ENCODE assay signal across 12 cellular contexts in genomic region chr2:158578703-158579330, GRCh38.
DNase-seq lines count a peak whose midpoint lies in the region; ATAC-seq lines count a peak whose summit lies in the region.
"Had no signal": no experiment of that assay in that cellular context is flagged by ENCODE, and none has a peak within 500 bp of the region (broad histone marks: within the 10 kb centered on the region; RNA-seq: fewer than 3 reads in every experiment).

No MANE protein-coding gene starts in this region.

- ATAC-seq in GM18861 (IDR thresholded peaks at IDR 0.05; ENCODE audit: unreplicated experiment) (peak; percentile 87), GM21390 (IDR thresholded peaks at IDR 0.05; ENCODE audit: unreplicated experiment) (peak; percentile 94), HG02973 (IDR thresholded peaks at IDR 0.05; ENCODE audit: unreplicated experiment) (peak; percentile 92), HG03565 (IDR thresholded peaks at IDR 0.05; ENCODE audit: unreplicated experiment) (peak; percentile 83)
- ATAC-seq: lower lobe of right lung had no signal

- DNase-seq in NCI-H524 (lab: John Stamatoyannopoulos, UW): no peak
- no peak for DNase-seq in NCI-H1694 treated with DMSO at 0.1 percent for 48 hours (lab: John Stamatoyannopoulos, UW)
- DNase-seq in islet precursor cell: no peak
- DNase-seq in activated naive CD4-positive, alpha-beta T cell treated with Interleukin-2 at 50 U/mL for 16 hours: no peak
- DNase-seq: activated CD4-positive, alpha-beta memory T cell treated with anti-CD3 and anti-CD28 coated beads for 36 hours; caudate nucleus; lower lobe of right lung; NCI-H2081 had no signal
